ENCODE assay signal across 1 cellular context in the genomic region with DNA sequence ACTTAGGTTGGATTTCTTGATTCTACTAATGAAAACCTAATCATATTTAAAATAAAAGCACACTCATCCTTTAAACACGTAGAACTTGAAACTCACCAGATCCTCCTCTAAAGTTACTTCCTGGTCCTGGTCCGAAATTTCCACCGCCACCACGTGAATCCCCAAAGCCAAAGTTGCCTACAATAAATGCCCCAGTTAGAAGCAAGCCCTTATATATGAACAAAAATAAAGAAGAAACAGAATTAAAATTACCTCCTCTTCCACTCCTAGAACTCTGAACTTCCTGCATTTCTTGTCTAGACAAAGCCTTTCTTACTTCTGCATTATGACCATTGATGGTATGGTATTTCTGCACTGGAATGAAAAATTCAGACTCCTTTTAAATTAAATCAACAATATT.
TF ChIP-seq lines count a peak whose summit lies in the region.

No MANE protein-coding gene starts in this region.

TF ChIP-seq in H1, 55 proteins besides CTCF, POLR2A, EP300 and RAD21:
- TF ChIP-seq SRF (IDR thresholded peaks at IDR 0.05; ENCODE audit: low read depth, low read length): no peak
- TF ChIP-seq, protein P1, sequence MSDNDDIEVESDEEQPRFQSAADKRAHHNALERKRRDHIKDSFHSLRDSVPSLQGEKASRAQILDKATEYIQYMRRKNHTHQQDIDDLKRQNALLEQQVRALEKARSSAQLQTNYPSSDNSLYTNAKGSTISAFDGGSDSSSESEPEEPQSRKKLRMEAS (IDR thresholded peaks at IDR 0.05): no peak
- peak; percentile 3; the same call in 1 of the 2 replicates for TF ChIP-seq SIX5 (IDR thresholded peaks at IDR 0.05; ENCODE audit: low read depth, low read length)
- TF ChIP-seq NANOG (IDR thresholded peaks at IDR 0.05; ENCODE audit: insufficient read depth, low read depth, low read length, poor library complexity, severe bottlenecking): no peak
- TF ChIP-seq, protein P2, sequence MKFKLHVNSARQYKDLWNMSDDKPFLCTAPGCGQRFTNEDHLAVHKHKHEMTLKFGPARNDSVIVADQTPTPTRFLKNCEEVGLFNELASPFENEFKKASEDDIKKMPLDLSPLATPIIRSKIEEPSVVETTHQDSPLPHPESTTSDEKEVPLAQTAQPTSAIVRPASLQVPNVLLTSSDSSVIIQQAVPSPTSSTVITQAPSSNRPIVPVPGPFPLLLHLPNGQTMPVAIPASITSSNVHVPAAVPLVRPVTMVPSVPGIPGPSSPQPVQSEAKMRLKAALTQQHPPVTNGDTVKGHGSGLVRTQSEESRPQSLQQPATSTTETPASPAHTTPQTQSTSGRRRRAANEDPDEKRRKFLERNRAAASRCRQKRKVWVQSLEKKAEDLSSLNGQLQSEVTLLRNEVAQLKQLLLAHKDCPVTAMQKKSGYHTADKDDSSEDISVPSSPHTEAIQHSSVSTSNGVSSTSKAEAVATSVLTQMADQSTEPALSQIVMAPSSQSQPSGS (IDR thresholded peaks at IDR 0.05; ENCODE audit: low read length): no peak
- peak; percentile 35; the same call in 1 of the 2 replicates for TF ChIP-seq POLR2AphosphoS5 (IDR thresholded peaks at IDR 0.05; ENCODE audit: low read depth, low read length)
- TF ChIP-seq SP2 (IDR thresholded peaks at IDR 0.05; ENCODE audit: low read length): no peak
- TF ChIP-seq CHD1 (IDR thresholded peaks at IDR 0.05; ENCODE audit: low read depth, low read length): peak; percentile 51; the same call in 1 of the 2 replicates
- TF ChIP-seq CHD2 (IDR thresholded peaks at IDR 0.05; ENCODE audit: low read length): 0 out of 2 replicates have a peak, but pooled peaks have one; percentile 1
- TF ChIP-seq HDAC6 (IDR thresholded peaks at IDR 0.05; ENCODE audit: low read depth, low read length): no peak
- TF ChIP-seq ASH2L (IDR thresholded peaks at IDR 0.05; ENCODE audit: low read length): no peak
- TF ChIP-seq, protein P3, sequence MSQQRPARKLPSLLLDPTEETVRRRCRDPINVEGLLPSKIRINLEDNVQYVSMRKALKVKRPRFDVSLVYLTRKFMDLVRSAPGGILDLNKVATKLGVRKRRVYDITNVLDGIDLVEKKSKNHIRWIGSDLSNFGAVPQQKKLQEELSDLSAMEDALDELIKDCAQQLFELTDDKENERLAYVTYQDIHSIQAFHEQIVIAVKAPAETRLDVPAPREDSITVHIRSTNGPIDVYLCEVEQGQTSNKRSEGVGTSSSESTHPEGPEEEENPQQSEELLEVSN (IDR thresholded peaks at IDR 0.05): no peak
- TF ChIP-seq TAF7 (optimal IDR thresholded peaks at IDR 0.05; ENCODE audit: borderline replicate concordance, low read depth, low read length): peak; percentile 48
- TF ChIP-seq SP1 (IDR thresholded peaks at IDR 0.05; ENCODE audit: low read depth, low read length): peak; percentile 27; the same call in 1 of the 2 replicates
- TF ChIP-seq, protein P4, sequence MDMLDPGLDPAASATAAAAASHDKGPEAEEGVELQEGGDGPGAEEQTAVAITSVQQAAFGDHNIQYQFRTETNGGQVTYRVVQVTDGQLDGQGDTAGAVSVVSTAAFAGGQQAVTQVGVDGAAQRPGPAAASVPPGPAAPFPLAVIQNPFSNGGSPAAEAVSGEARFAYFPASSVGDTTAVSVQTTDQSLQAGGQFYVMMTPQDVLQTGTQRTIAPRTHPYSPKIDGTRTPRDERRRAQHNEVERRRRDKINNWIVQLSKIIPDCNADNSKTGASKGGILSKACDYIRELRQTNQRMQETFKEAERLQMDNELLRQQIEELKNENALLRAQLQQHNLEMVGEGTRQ (IDR thresholded peaks at IDR 0.05; ENCODE audit: low read length): no peak
